In the genomic region with DNA sequence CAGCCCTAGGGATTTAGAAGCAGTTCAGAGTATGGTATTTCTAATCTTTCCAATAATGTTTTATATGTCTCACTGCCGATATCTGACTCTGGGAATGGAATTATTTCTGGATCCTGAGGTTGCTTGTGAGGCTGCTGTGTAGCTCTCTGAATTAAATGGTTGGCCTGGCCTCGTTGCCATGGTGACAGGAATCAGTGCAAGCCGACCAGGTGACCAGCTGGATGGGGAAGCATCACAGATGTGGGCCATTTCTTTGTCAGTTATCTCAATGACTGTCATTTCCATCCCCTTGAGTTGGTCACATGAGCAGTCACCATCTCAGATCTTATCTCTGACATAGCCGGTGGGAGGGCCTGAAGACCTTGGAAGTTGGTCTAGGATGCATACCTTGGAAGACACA, we compare ENCODE assay signal across 23 cellular contexts.
DNase-seq lines count a peak whose midpoint lies in the region; ATAC-seq, FAIRE-seq and TF ChIP-seq lines count a peak whose summit lies in the region.
"Had no signal": no experiment of that assay in that cellular context is flagged by ENCODE, and none has a peak within 500 bp of the region (broad histone marks: within the 10 kb centered on the region; RNA-seq: fewer than 3 reads in every experiment).

No MANE protein-coding gene starts in this region.

- no peak overlapping the region for H2BK120ac ChIP-seq in mesendoderm (ENCODE audit: low read depth, low read length)

- H3K27ac Mint-ChIP-seq in T-helper 17 cell, result no peak overlapping the region
- H3K27ac Mint-ChIP-seq in Calu3 (ENCODE audit: unreplicated experiment), result no peak overlapping the region
- H3K27ac Mint-ChIP-seq: activated B cell treated with CpG ODN at 0.5 μM for 24 hours; activated CD4-positive, alpha-beta memory T cell treated with anti-CD3 and anti-CD28 coated beads for 36 hours; dendritic cell treated with granulocyte-macrophage colony-stimulating factor and Interleukin-4, amounts not matched to agents 40 ng/mL and 50 ng/mL, for 4 days; memory B cell; naive B cell; stimulated activated naive CD8-positive, alpha-beta T cell treated with anti-CD3 and anti-CD28 coated beads, Interleukin-15, Interleukin-2, amounts not matched to agents 100 ng/mL and 50 ng/mL, for 24 hours had no signal

- no peak overlapping the region for H3K27ac ChIP-seq in HepG2 (ENCODE audit: extremely low read length, insufficient read depth, low read length)
- H3K27ac ChIP-seq in right lobe of liver, result no peak overlapping the region
- H3K27ac ChIP-seq in mesendoderm (ENCODE audit: low read depth, low read length), result no peak overlapping the region
- no peak overlapping the region for H3K27ac ChIP-seq in foreskin keratinocyte
- H3K27ac ChIP-seq: BLaER1 treated with 17β-estradiol and CSF1 and Interleukin-3, amounts not matched to agents 10 nM and 100 nM; Peyer's patch; right atrium auricular region; SJCRH30; upper lobe of left lung had no signal

- intact Hi-C loops in HepG2 (cut with micrococcal nuclease; ENCODE audit: unreplicated experiment), result no loop called here
- intact Hi-C loops in right lobe of liver (cut with DNase I), result no loop called here
- intact Hi-C loops in Calu3 (cut with micrococcal nuclease; ENCODE audit: unreplicated experiment), result no loop called here

- no peaks in the 10 kb centered on the region for H3K79me2 ChIP-seq in HepG2 (ENCODE audit: insufficient read depth, low read length)
- no peaks in the 10 kb centered on the region for H3K79me2 ChIP-seq in mesendoderm (ENCODE audit: control insufficient read depth, insufficient read depth, low read length)

- H3K4me3 Mint-ChIP-seq in T-helper 17 cell, result no peak overlapping the region
- H3K4me3 Mint-ChIP-seq in Calu3 (ENCODE audit: low read depth, unreplicated experiment), result no peak overlapping the region
- H3K4me3 Mint-ChIP-seq: activated B cell treated with CpG ODN at 0.5 μM for 24 hours; activated CD4-positive, alpha-beta memory T cell treated with anti-CD3 and anti-CD28 coated beads for 36 hours; dendritic cell treated with granulocyte-macrophage colony-stimulating factor and Interleukin-4, amounts not matched to agents 40 ng/mL and 50 ng/mL, for 4 days; memory B cell; naive B cell; stimulated activated naive CD8-positive, alpha-beta T cell treated with anti-CD3 and anti-CD28 coated beads, Interleukin-15, Interleukin-2, amounts not matched to agents 100 ng/mL and 50 ng/mL, for 24 hours had no signal

- no peak overlapping the region for H3K4me2 ChIP-seq in HepG2 (ENCODE audit: low read depth, low read length)
- no peak overlapping the region for H3K4me2 ChIP-seq in mesendoderm (ENCODE audit: low read length)
- H3K4me2 ChIP-seq: BLaER1 treated with 17β-estradiol and CSF1 and Interleukin-3, amounts not matched to agents 10 nM and 100 nM had no signal

- POLR2A ChIA-PET in HepG2 (lab: Yijun Ruan, JAX), result no interaction called here

- TF ChIP-seq POLR2A in HepG2 (IDR thresholded peaks at IDR 0.05; ENCODE audit: insufficient read depth in 1 of 2, low read depth in 2 of 2, low read length in 2 of 2), result no peak
- TF ChIP-seq POLR2A in right lobe of liver (IDR thresholded peaks at IDR 0.05), result no peak

- H4K8ac ChIP-seq in mesendoderm (ENCODE audit: low read depth, low read length), result no peak overlapping the region

- TF ChIP-seq RAD21 in HepG2 (CRISPR knock-in tag; IDR thresholded peaks at IDR 0.05), result no peak

- H3K9me3 ChIP-seq in HepG2 (ENCODE audit: low read length), result no peaks in the 10 kb centered on the region
- H3K9me3 ChIP-seq in right lobe of liver, result no peaks in the 10 kb centered on the region
- H3K9me3 ChIP-seq in T-helper 17 cell (ENCODE audit: control insufficient read depth, low read length, poor library complexity, severe bottlenecking), result no peaks in the 10 kb centered on the region
- H3K9me3 ChIP-seq: BLaER1 treated with 17β-estradiol and CSF1 and Interleukin-3, amounts not matched to agents 10 nM and 100 nM; Peyer's patch; right atrium auricular region; SJCRH30; upper lobe of left lung had no signal

- H3K9me3 Mint-ChIP-seq in Calu3 (ENCODE audit: low read depth, unreplicated experiment), result no peaks in the 10 kb centered on the region
- H3K9me3 Mint-ChIP-seq: activated B cell treated with CpG ODN at 0.5 μM for 24 hours; activated CD4-positive, alpha-beta memory T cell treated with anti-CD3 and anti-CD28 coated beads for 36 hours; dendritic cell treated with granulocyte-macrophage colony-stimulating factor and Interleukin-4, amounts not matched to agents 40 ng/mL and 50 ng/mL, for 4 days; memory B cell; naive B cell; stimulated activated naive CD8-positive, alpha-beta T cell treated with anti-CD3 and anti-CD28 coated beads, Interleukin-15, Interleukin-2, amounts not matched to agents 100 ng/mL and 50 ng/mL, for 24 hours had no signal

- H3K4me1 ChIP-seq in HepG2 (ENCODE audit: insufficient read depth, low read length) (no peaks in the 10 kb centered on the region), right lobe of liver (no peaks in the 10 kb centered on the region), mesendoderm (ENCODE audit: control insufficient read depth, low read depth, low read length) (no peaks in the 10 kb centered on the region), foreskin keratinocyte (peaks cover 5% of the 10 kb centered on the region)
- H3K4me1 ChIP-seq: Peyer's patch, SJCRH30, upper lobe of left lung had no signal

- H3K4me1 Mint-ChIP-seq in T-helper 17 cell (no peaks in the 10 kb centered on the region), Calu3 (ENCODE audit: low read depth, unreplicated experiment) (no peaks in the 10 kb centered on the region)
- H3K4me1 Mint-ChIP-seq: activated B cell treated with CpG ODN at 0.5 μM for 24 hours, memory B cell, naive B cell had no signal

- no peak overlapping the region for H3K4ac ChIP-seq in mesendoderm (ENCODE audit: low read depth, low read length)

- H3K27me3 Mint-ChIP-seq in T-helper 17 cell (peaks cover 4% of the 10 kb centered on the region), Calu3 (ENCODE audit: unreplicated experiment) (peaks cover 13% of the 10 kb centered on the region)
- H3K27me3 Mint-ChIP-seq: dendritic cell treated with granulocyte-macrophage colony-stimulating factor and Interleukin-4, amounts not matched to agents 40 ng/mL and 50 ng/mL, for 4 days; stimulated activated naive CD8-positive, alpha-beta T cell treated with anti-CD3 and anti-CD28 coated beads, Interleukin-15, Interleukin-2, amounts not matched to agents 100 ng/mL and 50 ng/mL, for 24 hours had no signal

- CTCF ChIA-PET in HepG2 (lab: Yijun Ruan, JAX; ENCODE audit: low intra/inter-chr PET ratio, low total read pairs), result no interaction called here
- CTCF ChIA-PET in Calu3 (lab: Charles Lee), result no interaction called here

- H3K23ac ChIP-seq in mesendoderm (ENCODE audit: low read length), result no peak overlapping the region

- no peak overlapping the region for H4K5ac ChIP-seq in mesendoderm (ENCODE audit: low read length)

- in situ Hi-C loops in HepG2 (cut with HindIII; ENCODE audit: extremely low pct_ligation_motif_present, low pct_unique_long_range_greater_than_20kb), result no loop called here

- H3K27me3 ChIP-seq in HepG2 (ENCODE audit: control insufficient read depth in 1 of 2, insufficient read depth in 2 of 2, low read length in 2 of 2) (no peaks in the 10 kb centered on the region; a peak in 1 of 5 replicates), right lobe of liver (no peaks in the 10 kb centered on the region), mesendoderm (ENCODE audit: insufficient read depth, low read length, poor library complexity) (no peaks in the 10 kb centered on the region), foreskin keratinocyte (peaks cover 3% of the 10 kb centered on the region)
- H3K27me3 ChIP-seq: BLaER1 treated with 17β-estradiol and CSF1 and Interleukin-3, amounts not matched to agents 10 nM and 100 nM; Peyer's patch; right atrium auricular region; upper lobe of left lung had no signal

- under 1% methylated on average over 4 of the region's 4 CpGs for WGBS in HepG2 (ENCODE audit: low lambda C conversion rate)
- 53% methylated on average over 4 of the region's 4 CpGs for WGBS in right lobe of liver (ENCODE audit: insufficient coverage, low coverage, low lambda C conversion rate, missing lambda C conversion rate)
- WGBS in mesendoderm (ENCODE audit: extremely low coverage, insufficient coverage, low lambda C conversion rate), result no CpG with 5 or more reads among the region's 4 CpGs

- H3K9ac ChIP-seq in HepG2 (ENCODE audit: insufficient read depth, low read depth, low read length), result no peak overlapping the region
- H3K9ac ChIP-seq in mesendoderm (ENCODE audit: low read length), result no peak overlapping the region
- H3K9ac ChIP-seq: BLaER1 treated with 17β-estradiol and CSF1 and Interleukin-3, amounts not matched to agents 10 nM and 100 nM had no signal

- ATAC-seq in HepG2 (no peak), right lobe of liver (no peak), foreskin keratinocyte (no peak), T-helper 17 cell (no peak)

- H3K36me3 ChIP-seq in HepG2 (replicated peaks in 1 of 2; ENCODE audit: control insufficient read depth in 1 of 2, insufficient read depth in 2 of 2, low read length in 2 of 2) (no peaks in the 10 kb centered on the region), right lobe of liver (no peaks in the 10 kb centered on the region), mesendoderm (ENCODE audit: control insufficient read depth, insufficient read depth, low read length) (no peaks in the 10 kb centered on the region)
- H3K36me3 ChIP-seq: BLaER1 treated with 17β-estradiol and CSF1 and Interleukin-3, amounts not matched to agents 10 nM and 100 nM; Peyer's patch; right atrium auricular region; SJCRH30; upper lobe of left lung had no signal

- H3K18ac ChIP-seq in mesendoderm (ENCODE audit: low read length), result no peak overlapping the region

- TF ChIP-seq CTCF in HepG2 (CRISPR knock-in tag; IDR thresholded peaks at IDR 0.05) (no peak), right lobe of liver (IDR thresholded peaks at IDR 0.05) (no peak), foreskin keratinocyte (conservative IDR thresholded peaks at IDR 0.05) (no peak), Calu3 (IDR thresholded peaks at IDR 0.05; ENCODE audit: unreplicated experiment) (no peak)

- H3K36me3 Mint-ChIP-seq in T-helper 17 cell (ENCODE audit: low read depth) (no peaks in the 10 kb centered on the region), Calu3 (ENCODE audit: insufficient read depth, unreplicated experiment) (no peaks in the 10 kb centered on the region)
- H3K36me3 Mint-ChIP-seq: activated CD4-positive, alpha-beta memory T cell treated with anti-CD3 and anti-CD28 coated beads for 36 hours; memory B cell; naive B cell had no signal

- no peak overlapping the region for H3K4me3 ChIP-seq in HepG2 (replicated peaks in 1 of 3; ENCODE audit: insufficient read depth in 1 of 3, low read depth in 2 of 3, low read length in 3 of 3)
- no peak overlapping the region for H3K4me3 ChIP-seq in right lobe of liver
- no peak overlapping the region for H3K4me3 ChIP-seq in mesendoderm (ENCODE audit: low read length)
- H3K4me3 ChIP-seq: BLaER1 treated with 17β-estradiol and CSF1 and Interleukin-3, amounts not matched to agents 10 nM and 100 nM; Peyer's patch; right atrium auricular region; SJCRH30; upper lobe of left lung had no signal

- DNase-seq in HepG2 (ENCODE audit: low spot score) (no peak), right lobe of liver (no peak), NCI-H748 (lab: John Stamatoyannopoulos, UW; ENCODE audit: unreplicated experiment) (peak; percentile 80), mesendoderm (peak; percentile 32), foreskin keratinocyte (no peak), T-helper 17 cell (no peak), Calu3 (no peak)
- no peak for DNase-seq in activated CD4-positive, alpha-beta T cell treated with anti-CD3 and anti-CD28 coated beads, Interleukin-2, amount 50 U/mL, for 1 hour
- DNase-seq: activated B cell treated with CpG ODN at 0.5 μM for 24 hours; activated CD4-positive, alpha-beta memory T cell treated with anti-CD3 and anti-CD28 coated beads for 36 hours; activated T-cell treated with anti-CD3 and anti-CD28 coated beads, Interleukin-2, amount 50 U/mL, for 1 hour; naive B cell; Peyer's patch; SJCRH30; T-helper 2 cell; upper lobe of left lung had no signal

- no peak overlapping the region for H3K56ac ChIP-seq in mesendoderm (ENCODE audit: low read length)

- no TSS peak for BruUV-seq in HepG2 (replicated peaks; lab: Mats Ljungman, UMichigan)
- BruUV-seq in Calu3 (replicated peaks; lab: Mats Ljungman, UMichigan), result no TSS peak

- no peak overlapping the region for H2AK5ac ChIP-seq in mesendoderm (ENCODE audit: low read length)

- no peaks in the 10 kb centered on the region for H3K79me1 ChIP-seq in mesendoderm (ENCODE audit: low read length)

- H2AFZ ChIP-seq in HepG2 (ENCODE audit: low read length), result no peak overlapping the region

- no peak for FAIRE-seq in HepG2 (lab: Jason Lieb, UNC)
- FAIRE-seq: endometrium, H54 had no signal

- H4K20me1 ChIP-seq in HepG2 (ENCODE audit: insufficient read depth, low read length), result no peaks in the 10 kb centered on the region
- H4K20me1 ChIP-seq: BLaER1 treated with 17β-estradiol and CSF1 and Interleukin-3, amounts not matched to agents 10 nM and 100 nM had no signal

- H2BK5ac ChIP-seq in mesendoderm (ENCODE audit: low read length), result no peak overlapping the region

- no peak for TF ChIP-seq EP300 in HepG2 (IDR thresholded peaks at IDR 0.05; ENCODE audit: low read depth in 2 of 2, low read length in 2 of 2)
- TF ChIP-seq EP300 in HepG2 (CRISPR knock-in tag; IDR thresholded peaks at IDR 0.05; ENCODE audit: borderline replicate concordance), result no peak

- no peak overlapping the region for H2BK15ac ChIP-seq in mesendoderm (replicated peaks; ENCODE audit: low read depth)

Comparison
In these comparisons a context has a peak if more than half of its experiments do, and no peak if none do; other contexts are left out.
1. DNase-seq: peak in NCI-H748 (single experiment) and mesendoderm (single experiment); none in HepG2 (single experiment), right lobe of liver (0 of 3), foreskin keratinocyte (0 of 2), activated CD4-positive, alpha-beta T cell treated with anti-CD3 and anti-CD28 coated beads, Interleukin-2, amount 50 U/mL, for 1 hour (single experiment), T-helper 17 cell (0 of 3) and Calu3 (single experiment).